12 cellular contexts compared by ENCODE assay signal in the genomic region with DNA sequence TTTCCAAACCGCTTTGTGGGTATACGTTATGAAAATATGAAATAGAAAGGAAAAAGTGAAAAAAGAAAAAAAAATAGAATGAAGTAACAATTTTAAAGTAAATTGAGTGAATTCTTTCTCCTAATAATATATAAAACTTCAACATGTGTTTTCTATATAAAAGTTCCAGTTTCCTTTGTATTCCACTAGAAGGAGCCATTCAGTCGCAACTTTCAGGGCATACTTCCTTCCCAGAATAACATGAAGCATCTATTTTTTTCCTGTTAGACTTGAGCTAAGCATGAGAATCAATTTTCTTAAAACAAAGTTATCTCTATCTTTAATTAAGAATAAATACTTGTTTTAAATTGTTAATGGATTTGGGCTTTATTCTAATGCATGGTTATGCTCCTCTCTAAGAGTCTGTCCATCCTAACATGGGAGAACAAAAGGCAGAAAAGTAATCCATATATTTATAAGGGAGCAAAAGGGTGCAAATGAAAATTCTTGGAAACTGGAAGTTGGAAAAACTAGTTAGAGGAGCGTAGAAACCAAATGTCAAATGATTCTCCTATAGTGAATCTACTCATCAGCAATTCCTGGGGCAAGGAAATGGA. TPM values are rescaled to one million over a fixed set of nuclear protein-coding genes. Genes with fewer than 3 reads are reported as not detected.
DNase-seq lines count a peak whose midpoint lies in the region; ATAC-seq, FAIRE-seq and TF ChIP-seq lines count a peak whose summit lies in the region.
"Had no signal": no experiment of that assay in that cellular context is flagged by ENCODE, and none has a peak within 500 bp of the region (broad histone marks: within the 10 kb centered on the region; RNA-seq: fewer than 3 reads in every experiment).

No MANE protein-coding gene starts in this region.

- no peak overlapping the region for H3K27ac ChIP-seq in dorsolateral prefrontal cortex
- H3K27ac ChIP-seq in effector memory CD4-positive, alpha-beta T cell (ENCODE audit: insufficient read depth, low read length, poor library complexity, severe bottlenecking): no peak overlapping the region

- H3K4me3 ChIP-seq in dorsolateral prefrontal cortex: no peak overlapping the region
- no peak overlapping the region for H3K4me3 ChIP-seq in effector memory CD4-positive, alpha-beta T cell (ENCODE audit: insufficient read depth, low read depth, low read length, poor library complexity, severe bottlenecking)

- H3K4me1 Mint-ChIP-seq in osteocyte (ENCODE audit: unreplicated experiment): peaks cover 9% of the 10 kb centered on the region
- no peaks in the 10 kb centered on the region for H3K4me1 Mint-ChIP-seq in activated CD4-positive, alpha-beta T cell treated with anti-CD3 and anti-CD28 coated beads, Interleukin-2, amount 10 ng/mL, durations not matched to agents 24 days and 14 days

- no peak for ATAC-seq in HG03469 (IDR thresholded peaks at IDR 0.05; ENCODE audit: unreplicated experiment)

- peak; percentile 83 for FAIRE-seq in G401.6 (lab: Jason Lieb, UNC)

- peaks cover 11% of the 10 kb centered on the region for H3K9me3 Mint-ChIP-seq in osteocyte (ENCODE audit: unreplicated experiment)
- no peaks in the 10 kb centered on the region for H3K9me3 Mint-ChIP-seq in activated CD4-positive, alpha-beta T cell treated with anti-CD3 and anti-CD28 coated beads, Interleukin-2, amount 10 ng/mL, durations not matched to agents 24 days and 14 days
- H3K9me3 Mint-ChIP-seq: activated T-helper 2 cell treated with anti-CD3 and anti-CD28 coated beads, Interferon-gamma antibody, Interleukin-2, Interleukin-4, amounts not matched to agents 10 μg/mL and 5 μg/mL and 100 μg/mL, durations not matched to agents 14 hours and 24 hours and 36 hours; dendritic cell treated with granulocyte-macrophage colony-stimulating factor and Interleukin-4, amounts not matched to agents 40 ng/mL and 50 ng/mL, for 4 days had no signal

- H3K27me3 ChIP-seq in dorsolateral prefrontal cortex: peaks cover 0 to 6% (median 0%) of the 10 kb centered on the region in 45 donors
- no peaks in the 10 kb centered on the region for H3K27me3 ChIP-seq in effector memory CD4-positive, alpha-beta T cell (replicated peaks; ENCODE audit: control insufficient read depth, insufficient read depth, low read length, poor library complexity, severe bottlenecking)

- peak in 30 of 56 donors; percentile 7 to 47 (median 26) for TF ChIP-seq CTCF in dorsolateral prefrontal cortex (IDR thresholded peaks at IDR 0.05 in 54 of 56, conservative IDR thresholded peaks at IDR 0.05 in 2 of 56; ENCODE audit: low read depth in 1 of 56, partially characterized antibody in 56 of 56)
- TF ChIP-seq CTCF in osteocyte (IDR thresholded peaks at IDR 0.05): peak; percentile 63

- intact Hi-C loops in dorsolateral prefrontal cortex (cut with DNase I): no loop called here
- intact Hi-C loops in activated CD4-positive, alpha-beta T cell treated with anti-CD3 and anti-CD28 coated beads, Interleukin-2, amount 10 ng/mL, durations not matched to agents 24 days and 14 days (cut with micrococcal nuclease): no loop called here

- H3K36me3 ChIP-seq in effector memory CD4-positive, alpha-beta T cell (ENCODE audit: control insufficient read depth, insufficient read depth, low read length): no peaks in the 10 kb centered on the region

- no peaks in the 10 kb centered on the region for H3K9me3 ChIP-seq in effector memory CD4-positive, alpha-beta T cell (ENCODE audit: control insufficient read depth, low read length)

- DNase-seq in NCI-H526 treated with DMSO at 0.1 percent for 48 hours (lab: John Stamatoyannopoulos, UW) (peak; percentile 6), dorsolateral prefrontal cortex (no peak), osteocyte (ENCODE audit: extremely low spot score, unreplicated experiment) (no peak)
- no peak for DNase-seq in activated CD4-positive, alpha-beta T cell treated with anti-CD3 and anti-CD28 coated beads, Interleukin-2, amount 10 ng/mL, durations not matched to agents 24 days and 14 days
- DNase-seq in effector memory CD4-positive, alpha-beta T cell: no peak
- DNase-seq: NCI-H524; stimulated activated CD4-positive, alpha-beta T cell treated with anti-CD3 and anti-CD28 coated beads, Interleukin-2, amount 100 ng/mL, for 48 hours had no signal

- H3K36me3 Mint-ChIP-seq in osteocyte (ENCODE audit: unreplicated experiment): no peaks in the 10 kb centered on the region
- H3K36me3 Mint-ChIP-seq in activated CD4-positive, alpha-beta T cell treated with anti-CD3 and anti-CD28 coated beads, Interleukin-2, amount 10 ng/mL, durations not matched to agents 24 days and 14 days (ENCODE audit: low read depth): no peaks in the 10 kb centered on the region

- H3K4me3 Mint-ChIP-seq in osteocyte (ENCODE audit: unreplicated experiment): no peak overlapping the region
- H3K4me3 Mint-ChIP-seq in activated CD4-positive, alpha-beta T cell treated with anti-CD3 and anti-CD28 coated beads, Interleukin-2, amount 10 ng/mL, durations not matched to agents 24 days and 14 days: no peak overlapping the region
- H3K4me3 Mint-ChIP-seq: dendritic cell treated with granulocyte-macrophage colony-stimulating factor and Interleukin-4, amounts not matched to agents 40 ng/mL and 50 ng/mL, for 4 days had no signal

- H3K27me3 Mint-ChIP-seq in osteocyte (ENCODE audit: unreplicated experiment): peaks cover 2% of the 10 kb centered on the region
- no peaks in the 10 kb centered on the region for H3K27me3 Mint-ChIP-seq in activated CD4-positive, alpha-beta T cell treated with anti-CD3 and anti-CD28 coated beads, Interleukin-2, amount 10 ng/mL, durations not matched to agents 24 days and 14 days
- H3K27me3 Mint-ChIP-seq: dendritic cell treated with granulocyte-macrophage colony-stimulating factor and Interleukin-4, amounts not matched to agents 40 ng/mL and 50 ng/mL, for 4 days had no signal

- no peaks in the 10 kb centered on the region for H3K4me1 ChIP-seq in effector memory CD4-positive, alpha-beta T cell (ENCODE audit: control insufficient read depth, insufficient read depth, low read length, poor library complexity, severe bottlenecking)

- H3K27ac Mint-ChIP-seq in osteocyte (ENCODE audit: unreplicated experiment): no peak overlapping the region
- no peak overlapping the region for H3K27ac Mint-ChIP-seq in activated CD4-positive, alpha-beta T cell treated with anti-CD3 and anti-CD28 coated beads, Interleukin-2, amount 10 ng/mL, durations not matched to agents 24 days and 14 days
- H3K27ac Mint-ChIP-seq: activated T-helper 2 cell treated with anti-CD3 and anti-CD28 coated beads, Interferon-gamma antibody, Interleukin-2, Interleukin-4, amounts not matched to agents 10 μg/mL and 5 μg/mL and 100 μg/mL, durations not matched to agents 14 hours and 24 hours and 36 hours; dendritic cell treated with granulocyte-macrophage colony-stimulating factor and Interleukin-4, amounts not matched to agents 40 ng/mL and 50 ng/mL, for 4 days had no signal

RNA-seq across cellular contexts. Expression of a gene that starts 16.0 kb away (rescaled TPM):
- total RNA-seq in dorsolateral prefrontal cortex (1 to 10 TPM in 45 of 120 experiments, under 1 TPM in 75; 0.12 to 4.9 (median 0.81) TPM), osteocyte (528 and 587 TPM in 2 replicates)
- not detected in 2 replicates for total RNA-seq in activated CD4-positive, alpha-beta T cell treated with anti-CD3 and anti-CD28 coated beads, Interleukin-2, amount 10 ng/mL, durations not matched to agents 24 days and 14 days
- total RNA-seq: activated T-helper 2 cell treated with anti-CD3 and anti-CD28 coated beads, Interferon-gamma antibody, Interleukin-2, Interleukin-4, amounts not matched to agents 10 μg/mL and 5 μg/mL and 100 μg/mL, durations not matched to agents 14 hours and 24 hours and 36 hours; T-helper 1 cell treated with Interleukin-12 subunit alpha and Interleukin-12 subunit beta and Interleukin-4 antibody, amounts not matched to agents 30 ng/mL and 1 ng/mL, for 36 hours had no signal

Comparison
In these comparisons a context has a peak if more than half of its experiments do, and no peak if none do; other contexts are left out.
1. RNA of a gene that starts 16.0 kb away (total RNA-seq): 528 to 587 TPM in osteocyte; 0.12 to 4.9 TPM in dorsolateral prefrontal cortex and not detected in activated CD4-positive, alpha-beta T cell treated with anti-CD3 and anti-CD28 coated beads, Interleukin-2, amount 10 ng/mL, durations not matched to agents 24 days and 14 days; every median in the first group is over 10 times any median in the second.